ENCODE assay signal across 13 cellular contexts in genomic region chr3:61663728-61664492, GRCh38.
A peak's percentile ranks its signal among the peaks of the same experiment; 100 is the strongest.
DNase-seq lines count a peak whose midpoint lies in the region; ATAC-seq and TF ChIP-seq lines count a peak whose summit lies in the region.
"Had no signal": no experiment of that assay in that cellular context is flagged by ENCODE, and none has a peak within 500 bp of the region (broad histone marks: within the 10 kb centered on the region; RNA-seq: fewer than 3 reads in every experiment).

No MANE protein-coding gene starts in this region.

- no peak for TF ChIP-seq CTCF in HFF-Myc (IDR thresholded peaks at IDR 0.05; ENCODE audit: low read depth, low read length, missing control alignments)

- peak overlapping the region; percentile 49 for H3K4me3 ChIP-seq in HFF-Myc (replicated peaks; ENCODE audit: low read depth, low read length)
- H3K4me3 ChIP-seq: left ventricle myocardium inferior, vagina had no signal

- no peak for ATAC-seq in HG02798 (IDR thresholded peaks at IDR 0.05; ENCODE audit: poor library complexity, unreplicated experiment)

- DNase-seq in A172 (ENCODE audit: low spot score) (peak; percentile 89), HFF-Myc (ENCODE audit: extremely low read depth, low read depth) (peak; percentile 98), amniotic epithelial cell (ENCODE audit: low read depth) (peak; percentile 19), iPS-NIHi11 (ENCODE audit: low spot score) (peak; percentile 68), OCI-M2 (lab: John Stamatoyannopoulos, UW; ENCODE audit: unreplicated experiment) (no peak), NOMO-1 treated with DMSO at 0.1 percent for 48 hours (lab: John Stamatoyannopoulos, UW; ENCODE audit: unreplicated experiment) (no peak)
- no peak for DNase-seq in stimulated activated naive CD4-positive, alpha-beta T cell treated with Interleukin-2 at 50 U/mL for 16 hours (lab: John Stamatoyannopoulos, UW)
- DNase-seq: activated CD4-positive, alpha-beta T cell treated with anti-CD3 and anti-CD28 coated beads, Interleukin-2, amount 50 U/mL, for 1 hour; caudate nucleus; left ventricle myocardium inferior; NCI-H774 had no signal

Comparison
In these comparisons a context has a peak if more than half of its experiments do, and no peak if none do; other contexts are left out.
1. DNase-seq: peak in A172 (single experiment), HFF-Myc (single experiment), amniotic epithelial cell (single experiment) and iPS-NIHi11 (single experiment); none in OCI-M2 (single experiment), stimulated activated naive CD4-positive, alpha-beta T cell treated with Interleukin-2 at 50 U/mL for 16 hours (single experiment) and NOMO-1 treated with DMSO at 0.1 percent for 48 hours (single experiment).